In the genomic region with DNA sequence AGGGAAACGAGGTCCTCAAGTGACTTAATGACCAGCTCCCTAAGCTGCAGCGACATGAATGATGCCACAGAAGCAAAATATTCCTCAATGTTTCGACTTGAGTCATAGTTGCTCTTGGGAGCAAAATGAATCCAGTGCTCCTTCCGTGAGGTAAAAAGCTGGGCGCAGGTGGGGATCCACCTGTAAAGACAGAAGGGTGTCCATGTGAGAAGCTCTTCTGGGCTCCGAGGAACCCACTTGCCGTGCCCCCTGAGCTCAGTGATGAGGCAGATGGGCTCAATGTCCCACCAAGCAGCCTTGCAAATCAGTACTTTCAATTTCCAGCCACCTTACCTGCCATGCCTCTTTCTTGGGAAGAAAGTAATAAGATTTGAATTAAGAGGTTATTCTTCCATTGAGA, we compare ENCODE assay signal across 36 cellular contexts. TPM values are rescaled to one million over a fixed set of nuclear protein-coding genes. Genes with fewer than 3 reads are reported as not detected.
"Had no signal": no experiment of that assay in that cellular context is flagged by ENCODE, and none has a peak within 500 bp of the region (broad histone marks: within the 10 kb centered on the region; RNA-seq: fewer than 3 reads in every experiment).

No MANE protein-coding gene starts in this region.

- H3K36me3 ChIP-seq: MG63 had no signal

- H3K4me3 ChIP-seq: MG63 had no signal

- H3K9me3 ChIP-seq: MG63 had no signal

- DNase-seq: Karpas-422, Kasumi-1, MG63, MM.1S, MV-4-11, NCI-H1048, NCI-H1092, NCI-H1092 treated with DMSO at 0.1 percent for 48 hours, NCI-H1105, NCI-H1105 treated with DMSO at 0.1 percent for 48 hours, NCI-H1417, NCI-H1417 treated with DMSO at 0.1 percent for 48 hours, NCI-H1436, NCI-H1436 treated with DMSO at 0.1 percent for 48 hours, NCI-H146, NCI-H1694, NCI-H1694 treated with DMSO at 0.1 percent for 48 hours, NCI-H187, NCI-H187 treated with DMSO at 0.1 percent for 48 hours, NCI-H1930, NCI-H2029, NCI-H2029 treated with DMSO at 0.1 percent for 48 hours, NCI-H2081, NCI-H2081 treated with DMSO at 0.1 percent for 48 hours, NCI-H2107, NCI-H2171, NCI-H2171 treated with DMSO at 0.1 percent for 48 hours, NCI-H2227 treated with DMSO at 0.1 percent for 48 hours, NCI-H226, NCI-H345, NCI-H446, NCI-H446 treated with DMSO at 0.1 percent for 48 hours, NCI-H510A, NCI-H510A treated with DMSO at 0.1 percent for 48 hours had no signal

RNA-seq across cellular contexts. Expression of a gene that starts 25.5 kb away (rescaled TPM):
- total RNA-seq: M059J, MCF 10A had no signal
